In genomic region chr6:30060982-30061765, GRCh38 we compare ENCODE assay signal across 8 cellular contexts. TPM values are rescaled to one million over a fixed set of nuclear protein-coding genes. Genes with fewer than 3 reads are reported as not detected.
DNase-seq lines count a peak whose midpoint lies in the region; ATAC-seq, FAIRE-seq and TF ChIP-seq lines count a peak whose summit lies in the region.

POLR1H (plus strand) TSS chr6:30061265; CDS start chr6:30061525, 260 bp downstream.

- no peaks in the 10 kb centered on the region for H3K9me3 ChIP-seq in CD8-positive, alpha-beta memory T cell (ENCODE audit: low read length)

- H3K4me3 Mint-ChIP-seq in CD8-positive, alpha-beta memory T cell = peak within 1 kb of the TSS; percentile 97 to 100 (median 98)
- H3K4me3 Mint-ChIP-seq in effector memory CD8-positive, alpha-beta T cell = peak within 1 kb of the TSS; percentile 90 to 92
- peak within 1 kb of the TSS; percentile 99 for H3K4me3 Mint-ChIP-seq in memory B cell

- H3K27ac ChIP-seq in CD8-positive, alpha-beta memory T cell (ENCODE audit: low read depth, low read length) = peak within 1 kb of the TSS; percentile 97

- DNase-seq in CD8-positive, alpha-beta memory T cell = peak; percentile 73 to 92 (median 87)
- DNase-seq in GM20000 (ENCODE audit: low spot score) (peak; percentile 87), HTR-8/SVneo (ENCODE audit: insufficient read length, low spot score) (peak; percentile 92), NOMO-1 treated with dmso at 0.1 percent for 144 hours (lab: John Stamatoyannopoulos, UW; ENCODE audit: unreplicated experiment) (peak; percentile 91), memory B cell (ENCODE audit: low spot score in 2 of 2) (peak; percentile 83 to 86)
- peak; percentile 60 to 74 (median 66) for DNase-seq in activated CD8-positive, alpha-beta memory T cell treated with anti-CD3 and anti-CD28 coated beads for 48 hours (ENCODE audit: low read depth in 2 of 3, low spot score in 2 of 3)
- peak; percentile 81 to 85 (median 82) for DNase-seq in effector memory CD8-positive, alpha-beta T cell
- peak; percentile 67 for DNase-seq in stimulated activated CD8-positive, alpha-beta memory T cell treated with anti-CD3 and anti-CD28 coated beads, Interleukin-12 subunit alpha, Interleukin-12 subunit beta, amount 100 ng/mL, for 24 hours (ENCODE audit: extremely low read depth)

- POLR2A ChIA-PET in CD8-positive, alpha-beta memory T cell (lab: Charles Lee) = interaction anchor here (1.0 to 1.2 kb wide), 4 partner anchors 11 to 153 kb away, joined by 3 to 5 read pairs (median 3); partner anchors contain the start of gene RNF39

- H3K27me3 Mint-ChIP-seq in CD8-positive, alpha-beta memory T cell = no peaks in the 10 kb centered on the region
- no peaks in the 10 kb centered on the region for H3K27me3 Mint-ChIP-seq in effector memory CD8-positive, alpha-beta T cell
- no peaks in the 10 kb centered on the region for H3K27me3 Mint-ChIP-seq in memory B cell

- no peaks in the 10 kb centered on the region for H3K9me3 Mint-ChIP-seq in CD8-positive, alpha-beta memory T cell
- H3K9me3 Mint-ChIP-seq in effector memory CD8-positive, alpha-beta T cell = no peaks in the 10 kb centered on the region
- H3K9me3 Mint-ChIP-seq in memory B cell = no peaks in the 10 kb centered on the region

- peaks cover 14% of the 10 kb centered on the region for H3K36me3 ChIP-seq in CD8-positive, alpha-beta memory T cell (ENCODE audit: insufficient read depth, low read length)

- FAIRE-seq in HTR-8/SVneo (lab: Jason Lieb, UNC) = peak; percentile 89

- TF ChIP-seq CTCF in GM20000 (IDR thresholded peaks at IDR 0.05; ENCODE audit: extremely low read depth, missing control alignments) = no peak

- peak within 1 kb of the TSS; percentile 96 to 100 (median 99) for H3K27ac Mint-ChIP-seq in CD8-positive, alpha-beta memory T cell
- peak within 1 kb of the TSS; percentile 89 to 94 for H3K27ac Mint-ChIP-seq in effector memory CD8-positive, alpha-beta T cell
- peak within 1 kb of the TSS; percentile 95 for H3K27ac Mint-ChIP-seq in memory B cell

- CTCF ChIA-PET in CD8-positive, alpha-beta memory T cell (lab: Charles Lee) = interaction anchor here (1.3 to 2.0 kb wide), 5 partner anchors 10 to 48 kb away, joined by 3 to 8 read pairs (median 4); no protein-coding TSS in a partner anchor

- no peaks in the 10 kb centered on the region for H3K27me3 ChIP-seq in CD8-positive, alpha-beta memory T cell (ENCODE audit: insufficient read depth, low read length, poor library complexity, severe bottlenecking)

- H3K4me1 Mint-ChIP-seq in CD8-positive, alpha-beta memory T cell = peaks cover 39 to 54% (median 52%) of the 10 kb centered on the region in 3 donors
- peaks cover 18 to 19% of the 10 kb centered on the region in 2 donors for H3K4me1 Mint-ChIP-seq in effector memory CD8-positive, alpha-beta T cell (ENCODE audit: low read depth in 2 of 2)
- peaks cover 20% of the 10 kb centered on the region for H3K4me1 Mint-ChIP-seq in memory B cell

- ATAC-seq in effector memory CD8-positive, alpha-beta T cell (replicated peaks) = peak; percentile 88
- ATAC-seq in memory B cell (ENCODE audit: low read depth) = peak; percentile 93

- peaks cover 35% of the 10 kb centered on the region for H3K4me1 ChIP-seq in CD8-positive, alpha-beta memory T cell (ENCODE audit: insufficient read depth, low read length)

- H3K4me3 ChIP-seq in CD8-positive, alpha-beta memory T cell (ENCODE audit: low read length) = peak within 1 kb of the TSS; percentile 82

- H3K36me3 Mint-ChIP-seq in CD8-positive, alpha-beta memory T cell = peaks cover 7 to 64% (median 13%) of the 10 kb centered on the region in 3 donors
- peaks cover 40% of the 10 kb centered on the region for H3K36me3 Mint-ChIP-seq in effector memory CD8-positive, alpha-beta T cell (ENCODE audit: insufficient read depth)
- H3K36me3 Mint-ChIP-seq in memory B cell = peaks cover 15% of the 10 kb centered on the region

RNA-seq across cellular contexts. Expression of gene POLR1H, which starts in this region (rescaled TPM):
- total RNA-seq in CD8-positive, alpha-beta memory T cell = 10 to 100 TPM; 55.0 to 58.1 TPM
- polyA plus RNA-seq in CD8-positive, alpha-beta memory T cell = 123 TPM

Comparison
In these comparisons a context has a peak if more than half of its experiments do, and no peak if none do; other contexts are left out.
1. Peak in every context shown above with its lines: DNase-seq, ATAC-seq, H3K4me3 ChIP-seq and H3K27ac ChIP-seq.